ENCODE assay signal across 8 cellular contexts in the genomic region with DNA sequence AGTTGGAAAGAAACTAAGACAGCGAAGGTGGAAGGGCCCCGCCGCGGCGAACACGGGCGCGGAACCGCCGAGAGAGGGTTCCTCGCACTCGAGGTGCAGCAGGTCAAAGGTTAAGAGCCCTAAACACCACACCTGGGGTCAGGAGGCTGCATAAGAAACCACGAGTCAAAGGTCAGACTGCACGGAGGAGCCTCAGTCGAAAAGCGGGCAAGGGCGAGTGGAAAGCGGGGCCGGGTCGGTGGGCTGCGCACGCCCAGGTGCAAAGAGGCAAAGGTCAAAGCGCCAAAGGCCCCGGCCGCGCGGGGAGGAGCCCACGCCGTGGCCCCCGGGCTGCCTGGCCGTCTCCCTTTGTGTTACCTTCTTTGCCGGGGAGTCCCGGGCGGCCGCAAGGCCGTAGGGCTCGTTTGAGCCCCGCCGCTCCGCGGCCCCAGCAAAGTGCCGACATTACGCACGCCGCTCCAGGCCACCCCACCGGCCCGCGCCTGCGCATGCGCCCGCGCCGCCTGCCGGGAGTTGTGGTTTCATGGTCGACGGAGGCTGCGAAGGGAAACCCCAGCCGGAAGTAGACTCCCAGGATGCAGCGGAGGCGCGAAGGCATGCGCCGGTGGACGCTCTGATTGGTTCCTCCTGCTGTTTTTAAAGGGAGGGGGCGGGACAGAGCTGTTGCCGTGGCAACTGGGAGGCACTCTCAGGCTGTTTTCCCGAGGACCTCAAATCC. TPM values are rescaled to one million over a fixed set of nuclear protein-coding genes. Genes with fewer than 3 reads are reported as not detected.
DNase-seq lines count a peak whose midpoint lies in the region; ATAC-seq and TF ChIP-seq lines count a peak whose summit lies in the region.

A gene (minus strand): TSS at position 470 of the 718 bp plus-strand sequence. CDS start 25 bp downstream, at position 445.

- no peak for TF ChIP-seq CTCF in GM10248 (IDR thresholded peaks at IDR 0.05; ENCODE audit: control extremely low read depth, extremely low read depth, low read depth, missing control alignments)

- H3K27me3 Mint-ChIP-seq in activated naive CD8-positive, alpha-beta T cell = no peaks in the 10 kb centered on the region

- POLR2A ChIA-PET in GM10248 (lab: Yijun Ruan, JAX) = interaction anchor here (1.0 kb wide), 1 partner anchor 47 kb away, joined by 3 read pairs; no protein-coding TSS in a partner anchor

- CTCF ChIA-PET in GM10248 (lab: Yijun Ruan, JAX) = interaction anchor here (1.0 kb wide), 1 partner anchor 30 kb away, joined by 3 read pairs; a partner anchor contains a TSS

- peak within 1 kb of the TSS; percentile 96 for H3K4me3 Mint-ChIP-seq in activated naive CD8-positive, alpha-beta T cell

- peak; percentile 86 for ATAC-seq in HG02642 (IDR thresholded peaks at IDR 0.05; ENCODE audit: poor library complexity, unreplicated experiment)

- DNase-seq in GM10248 (ENCODE audit: extremely low spot score) (peak; percentile 100), NCI-H1105 treated with DMSO at 0.1 percent for 48 hours (lab: John Stamatoyannopoulos, UW) (peak; percentile 97), SKM-1 treated with dmso at 0.1 percent for 144 hours (lab: John Stamatoyannopoulos, UW; ENCODE audit: unreplicated experiment) (peak; percentile 89), glomerular endothelial cell (ENCODE audit: extremely low read depth, low read depth, low spot score) (peak; percentile 83), nucleus accumbens (lab: John Stamatoyannopoulos, UW) (peak; percentile 85 to 98 (median 94)), superior temporal gyrus (ENCODE audit: extremely low spot score) (peak; percentile 97)

- peaks cover 32% of the 10 kb centered on the region for H3K4me1 Mint-ChIP-seq in activated naive CD8-positive, alpha-beta T cell (ENCODE audit: low read depth)

- H3K36me3 Mint-ChIP-seq in activated naive CD8-positive, alpha-beta T cell = peaks cover 2% of the 10 kb centered on the region

- no peaks in the 10 kb centered on the region for H3K9me3 Mint-ChIP-seq in activated naive CD8-positive, alpha-beta T cell (ENCODE audit: low read depth)

- H3K27ac Mint-ChIP-seq in activated naive CD8-positive, alpha-beta T cell = peak within 1 kb of the TSS; percentile 93

RNA-seq across cellular contexts. Expression of the gene that starts here (rescaled TPM):
- total RNA-seq in glomerular endothelial cell = 30.0 and 56.7 TPM in 2 replicates

Comparison
In these comparisons a context has a peak if more than half of its experiments do, and no peak if none do; other contexts are left out.
1. Peak in every context shown above with its lines: DNase-seq and ATAC-seq.